Comparison of ENCODE assay signal across 2 cellular contexts in the genomic region with DNA sequence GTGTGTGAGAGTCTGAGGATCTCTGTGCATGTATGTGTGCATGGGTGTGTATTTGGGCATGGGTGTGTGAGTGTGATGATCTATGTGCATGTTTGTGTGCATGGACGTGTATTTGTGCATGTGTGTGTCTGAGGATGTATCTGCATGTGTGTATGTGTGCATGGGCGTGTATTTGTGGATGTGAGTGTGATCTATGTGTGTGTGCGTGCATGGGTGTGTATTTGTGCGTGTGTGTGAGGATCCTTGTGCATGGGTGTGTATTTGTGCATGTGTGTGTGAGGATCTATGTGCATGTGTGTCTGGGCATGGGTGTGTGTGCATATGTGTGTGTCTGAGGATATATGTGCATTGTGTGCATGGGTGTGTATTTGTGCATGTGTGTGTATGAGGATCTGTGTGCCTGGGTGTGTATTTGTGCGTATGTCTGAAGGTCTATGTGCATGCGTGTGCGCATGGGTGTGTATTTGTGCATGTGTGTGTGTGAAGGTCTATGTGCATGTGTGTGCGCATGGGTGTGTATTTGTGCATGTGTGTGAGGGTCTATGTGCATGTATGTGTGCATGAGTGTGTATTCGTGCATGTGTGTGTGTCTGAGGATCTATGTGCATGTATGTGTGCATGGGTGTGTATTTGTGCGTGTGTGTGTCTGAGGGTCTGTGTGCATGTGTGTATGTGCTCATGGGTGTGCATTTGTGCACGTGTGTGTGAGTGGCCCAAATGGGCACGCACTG.
TF ChIP-seq lines count a peak whose summit lies in the region.

No MANE protein-coding gene starts in this region.

TF ChIP-seq in GM12891, 5 proteins besides CTCF, POLR2A, EP300 and RAD21:
- TF ChIP-seq TAF1 (IDR thresholded peaks at IDR 0.05; ENCODE audit: low read depth, low read length), result no peak
- TF ChIP-seq POU2F2 (IDR thresholded peaks at IDR 0.05; ENCODE audit: low read depth, low read length), result no peak
- no peak for TF ChIP-seq PAX5 (IDR thresholded peaks at IDR 0.05; ENCODE audit: insufficient read depth, low read length, severe bottlenecking)
- no peak for TF ChIP-seq POLR2AphosphoS5 (IDR thresholded peaks at IDR 0.05; ENCODE audit: low read depth, low read length)
- no peak for TF ChIP-seq SPI1 (IDR thresholded peaks at IDR 0.05; ENCODE audit: low read depth, low read length)

TF ChIP-seq in K562, 482 proteins besides CTCF, POLR2A, EP300 and RAD21:
- TF ChIP-seq PRMT5 (CRISPR knock-in tag; IDR thresholded peaks at IDR 0.05), result no peak
- 0 out of 2 replicates have a peak, but pooled peaks have one; percentile 53 for TF ChIP-seq MYNN (IDR thresholded peaks at IDR 0.05)
- TF ChIP-seq MYNN (CRISPR knock-in tag; IDR thresholded peaks at IDR 0.05), result no peak
- TF ChIP-seq, protein P1, sequence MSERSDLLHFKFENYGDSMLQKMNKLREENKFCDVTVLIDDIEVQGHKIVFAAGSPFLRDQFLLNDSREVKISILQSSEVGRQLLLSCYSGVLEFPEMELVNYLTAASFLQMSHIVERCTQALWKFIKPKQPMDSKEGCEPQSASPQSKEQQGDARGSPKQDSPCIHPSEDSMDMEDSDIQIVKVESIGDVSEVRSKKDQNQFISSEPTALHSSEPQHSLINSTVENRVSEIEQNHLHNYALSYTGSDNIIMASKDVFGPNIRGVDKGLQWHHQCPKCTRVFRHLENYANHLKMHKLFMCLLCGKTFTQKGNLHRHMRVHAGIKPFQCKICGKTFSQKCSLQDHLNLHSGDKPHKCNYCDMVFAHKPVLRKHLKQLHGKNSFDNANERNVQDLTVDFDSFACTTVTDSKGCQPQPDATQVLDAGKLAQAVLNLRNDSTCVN (CRISPR knock-in tag; IDR thresholded peaks at IDR 0.05), result peak; percentile 46; the same call in 1 of the 2 replicates
